ENCODE assay signal across 24 cellular contexts in the genomic region with DNA sequence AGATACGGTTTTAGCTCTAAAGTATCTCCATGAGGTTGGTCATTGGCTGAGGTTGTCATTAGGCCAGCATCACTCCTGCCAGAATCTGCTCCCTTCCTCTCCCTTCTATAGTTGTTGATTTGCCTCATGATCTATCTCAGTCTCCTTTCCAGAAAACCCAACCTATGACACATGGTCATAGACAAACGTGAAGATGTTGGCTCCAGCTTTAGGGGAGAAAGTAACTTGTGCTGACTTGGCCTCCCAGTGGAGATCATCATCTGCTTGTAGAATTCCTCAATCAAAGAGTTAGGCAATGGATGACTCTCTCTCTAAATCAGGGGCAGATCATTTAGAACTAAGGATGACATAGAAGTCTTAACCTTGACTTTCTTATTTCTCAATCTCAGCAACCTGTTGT.
"Had no signal": no experiment of that assay in that cellular context is flagged by ENCODE, and none has a peak within 500 bp of the region (broad histone marks: within the 10 kb centered on the region; RNA-seq: fewer than 3 reads in every experiment).

No MANE protein-coding gene starts in this region.

- H3K4me3 ChIP-seq: neural progenitor cell, ovary, psoas muscle, right lobe of liver, sigmoid colon, stomach, suprapubic skin, testis, tibial artery, transverse colon, upper lobe of right lung, uterus had no signal

- DNase-seq: natural killer cell; occipital lobe; ovary; posterior cingulate gyrus; psoas muscle; right cardiac atrium; right lobe of liver; sigmoid colon; small intestine; stimulated activated CD4-positive, alpha-beta T cell treated with anti-CD3 and anti-CD28 coated beads, Interleukin-15, amount 100 ng/mL, for 24 hours; stimulated activated CD4-positive, alpha-beta T cell treated with anti-CD3 and anti-CD28 coated beads, Interleukin-2, amount 100 ng/mL, for 24 hours; stimulated activated CD4-positive, alpha-beta T cell treated with anti-CD3 and anti-CD28 coated beads, Interleukin-2, amount 100 ng/mL, for 48 hours; stimulated activated CD4-positive, alpha-beta T cell treated with anti-CD3 and anti-CD28 coated beads, Interleukin-4, amount 100 ng/mL, for 24 hours; stimulated activated naive B cell treated with anti-CD40 and anti-IgM and Interleukin-4, amounts not matched to agents 10 μg/mL and 1 μg/mL and 100 μg/mL, for 72 hours; stimulated activated naive CD4-positive, alpha-beta T cell treated with Interleukin-2 at 50 U/mL for 16 hours; stomach; substantia nigra; testis; tibial artery; transverse colon; upper lobe of right lung; uterus had no signal
